ENCODE assay signal across 22 cellular contexts in genomic region chr1:20028726-20029125, GRCh38. TPM values are rescaled to one million over a fixed set of nuclear protein-coding genes. Genes with fewer than 3 reads are reported as not detected.
"Had no signal": no experiment of that assay in that cellular context is flagged by ENCODE, and none has a peak within 500 bp of the region (broad histone marks: within the 10 kb centered on the region; RNA-seq: fewer than 3 reads in every experiment).

No MANE protein-coding gene starts in this region.

- H3K27me3 ChIP-seq: vagina had no signal

- DNase-seq: cerebellar nuclear complex; dermis blood vessel endothelial cell; erythroblast; kidney; left colon; mammary epithelial cell; mucosa of descending colon; naive thymus-derived CD8-positive, alpha-beta T cell; posterior cingulate gyrus; small intestine; stimulated activated CD4-positive, alpha-beta T cell treated with anti-CD3 and anti-CD28 coated beads, Interleukin-2, amount 100 ng/mL, for 48 hours; stimulated activated naive CD4-positive, alpha-beta T cell treated with Interleukin-2 at 50 U/mL for 16 hours; tibial artery; upper lobe of right lung had no signal

- H3K4me1 ChIP-seq: tibial artery, upper lobe of right lung, vagina had no signal

- H3K27ac ChIP-seq: neutrophil, tibial artery, upper lobe of right lung, vagina had no signal

- H3K36me3 ChIP-seq: neutrophil, tibial artery, upper lobe of right lung, vagina had no signal

- H3K4me3 ChIP-seq: mucosa of descending colon, tibial artery, upper lobe of right lung, vagina had no signal

- H3K9me3 ChIP-seq: mucosa of descending colon, neutrophil, upper lobe of right lung, vagina had no signal

- ATAC-seq: left colon; mucosa of descending colon; naive thymus-derived CD8-positive, alpha-beta T cell; upper lobe of right lung had no signal

RNA-seq across cellular contexts. Expression of gene PLA2G5, which starts 41.3 kb away (rescaled TPM):
- total RNA-seq: dermis blood vessel endothelial cell; endothelial cell of umbilical vein; mammary epithelial cell; naive thymus-derived CD8-positive, alpha-beta T cell had no signal
- polyA plus RNA-seq: naive thymus-derived CD8-positive, alpha-beta T cell; neural cell had no signal

RNA-seq across cellular contexts. Expression of gene PLA2G2A, which starts 49.3 kb away (rescaled TPM):
- total RNA-seq: dermis blood vessel endothelial cell; endothelial cell of umbilical vein; frontal cortex; glomerular endothelial cell; mammary epithelial cell; naive thymus-derived CD8-positive, alpha-beta T cell; osteoblast; pulmonary artery endothelial cell had no signal
- polyA plus RNA-seq: endothelial cell of umbilical vein; naive thymus-derived CD8-positive, alpha-beta T cell; neural cell had no signal
